16 cellular contexts compared by ENCODE assay signal in genomic region chr7:80661729-80662128, GRCh38.
DNase-seq lines count a peak whose midpoint lies in the region; ATAC-seq and TF ChIP-seq lines count a peak whose summit lies in the region.
"Had no signal": no experiment of that assay in that cellular context is flagged by ENCODE, and none has a peak within 500 bp of the region (broad histone marks: within the 10 kb centered on the region; RNA-seq: fewer than 3 reads in every experiment).

No MANE protein-coding gene starts in this region.

- TF ChIP-seq CTCF in HFF-Myc (IDR thresholded peaks at IDR 0.05; ENCODE audit: low read depth, low read length, missing control alignments) (peak; percentile 24), VCaP (conservative IDR thresholded peaks at IDR 0.05) (peak; percentile 24; the same call in 1 of the 2 replicates)

- no peak overlapping the region for H3K4me3 ChIP-seq in HFF-Myc (replicated peaks; ENCODE audit: low read depth, low read length)
- H3K4me3 ChIP-seq: HAP-1, stomach had no signal

- no peak overlapping the region for H3K27ac ChIP-seq in VCaP
- H3K27ac ChIP-seq: stomach had no signal

- peak; percentile 40 for DNase-seq in D341Med (ENCODE audit: low spot score)
- DNase-seq in HFF-Myc (ENCODE audit: extremely low read depth, low read depth) = no peak
- DNase-seq in iPS-NIHi11 (ENCODE audit: low spot score) = peak; percentile 43
- no peak for DNase-seq in GOT3 (lab: John Stamatoyannopoulos, UW)
- no peak for DNase-seq in amygdala (lab: John Stamatoyannopoulos, UW)
- DNase-seq: activated B cell treated with CpG ODN at 0.5 μM for 24 hours; CD8-positive, alpha-beta T cell; effector memory CD8-positive, alpha-beta T cell; midbrain; NCI-H2171 treated with DMSO at 0.1 percent for 48 hours; SHP77 treated with DMSO at 0.1 percent for 48 hours; stomach had no signal

- ATAC-seq in HG03342 (IDR thresholded peaks at IDR 0.05; ENCODE audit: unreplicated experiment) (no peak), GM21526 (IDR thresholded peaks at IDR 0.05; ENCODE audit: low FRiP score, unreplicated experiment) (no peak)
- ATAC-seq: CD8-positive, alpha-beta T cell; effector memory CD8-positive, alpha-beta T cell had no signal

Comparison
In these comparisons a context has a peak if more than half of its experiments do, and no peak if none do; other contexts are left out.
1. DNase-seq: peak in D341Med (single experiment) and iPS-NIHi11 (single experiment); none in HFF-Myc (single experiment), GOT3 (single experiment) and amygdala (0 of 56).